ENCODE assay signal across 23 cellular contexts in genomic region chr2:44305882-44306281, GRCh38. TPM values are rescaled to one million over a fixed set of nuclear protein-coding genes. Genes with fewer than 3 reads are reported as not detected.
"Had no signal": no experiment of that assay in that cellular context is flagged by ENCODE, and none has a peak within 500 bp of the region (broad histone marks: within the 10 kb centered on the region; RNA-seq: fewer than 3 reads in every experiment).

No MANE protein-coding gene starts in this region.

- ATAC-seq: Right ventricle myocardium inferior, T-cell had no signal

- H3K4me3 ChIP-seq: SJCRH30 had no signal

- H3K4me1 ChIP-seq: SJCRH30 had no signal

- H3K36me3 ChIP-seq: SJCRH30 had no signal

- H3K27me3 Mint-ChIP-seq: T-cell had no signal

- FAIRE-seq: HTR-8/SVneo had no signal

- DNase-seq: Karpas-422, KG1, MM.1S, NCI-H1092 treated with DMSO at 0.1 percent for 48 hours, NCI-H1436, NCI-H187, NCI-H2029, NCI-H2081 treated with DMSO at 0.1 percent for 48 hours, NCI-H2171 treated with DMSO at 0.1 percent for 48 hours, NCI-H226, NCI-H446, NCI-H510A, NCI-H524 treated with DMSO at 0.1 percent for 48 hours, NCI-H69, NCI-H774, SHP77 treated with DMSO at 0.1 percent for 48 hours, SJCRH30, SW 1271, T-cell had no signal

- H3K27me3 ChIP-seq: SJCRH30 had no signal

- H3K4me3 Mint-ChIP-seq: T-cell had no signal

- H3K27ac ChIP-seq: HL-60, RWPE1, SJCRH30 had no signal

- H3K27ac Mint-ChIP-seq: T-cell had no signal

- H3K4me1 Mint-ChIP-seq: T-cell had no signal

RNA-seq across cellular contexts. Expression of gene SLC3A1, which starts 30.6 kb away (rescaled TPM):
- total RNA-seq: Right ventricle myocardium inferior, SJCRH30 had no signal
